ENCODE assay signal across 9 cellular contexts in the genomic region with DNA sequence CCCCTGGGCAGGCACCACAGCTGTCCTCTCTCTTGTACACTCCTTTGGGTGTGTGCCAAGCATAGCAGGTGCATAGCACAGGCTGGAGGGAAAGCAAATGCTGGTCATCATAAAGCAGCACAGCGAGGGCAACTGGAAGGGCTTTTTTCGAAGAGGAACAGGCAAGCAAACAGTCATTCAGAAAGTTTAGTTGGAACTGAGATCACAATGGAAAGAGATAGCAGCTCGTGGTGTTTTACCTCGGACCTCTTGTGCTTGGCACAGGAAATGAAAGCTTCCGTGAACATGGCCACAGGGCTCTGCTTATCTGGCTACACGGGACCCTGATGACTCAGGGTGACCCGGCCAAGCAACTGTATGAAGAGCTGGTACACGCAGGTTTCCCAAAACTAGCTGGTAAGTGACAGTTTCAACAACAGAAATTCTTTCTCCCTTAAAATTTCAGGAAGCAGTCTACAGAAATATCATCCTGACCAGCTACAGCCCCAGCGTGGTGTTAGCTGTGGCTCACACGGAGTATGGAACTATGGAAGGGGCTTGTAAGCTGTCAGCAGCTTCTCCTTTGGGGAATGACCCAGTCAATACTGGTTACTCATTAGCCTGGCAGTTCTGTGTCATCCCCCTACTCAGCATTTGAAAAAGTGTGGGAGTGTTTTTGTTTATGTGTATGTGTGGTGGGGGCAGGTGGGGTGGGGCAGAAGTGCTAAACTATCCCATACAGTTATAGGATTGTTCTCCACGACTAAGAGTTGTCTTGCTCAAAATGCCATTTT. TPM values are rescaled to one million over a fixed set of nuclear protein-coding genes. Genes with fewer than 3 reads are reported as not detected.
A peak's percentile ranks its signal among the peaks of the same experiment; 100 is the strongest.
DNase-seq lines count a peak whose midpoint lies in the region; ATAC-seq and TF ChIP-seq lines count a peak whose summit lies in the region.
"Had no signal": no experiment of that assay in that cellular context is flagged by ENCODE, and none has a peak within 500 bp of the region (broad histone marks: within the 10 kb centered on the region; RNA-seq: fewer than 3 reads in every experiment).

No MANE protein-coding gene starts in this region.

- peak; percentile 70 for DNase-seq in Calu3
- DNase-seq in activated T-helper 1 cell treated with anti-CD3 and anti-CD28 coated beads, Interleukin-12 subunit alpha, Interleukin-12 subunit beta, Interleukin-2, Interleukin-4 antibody, amounts not matched to agents 30 ng/mL and 10 ng/mL and 1 ng/mL, durations not matched to agents 14 hours and 24 hours and 36 hours (ENCODE audit: low spot score): peak; percentile 37
- DNase-seq in kidney glomerular epithelial cell (lab: John Stamatoyannopoulos, UW): peak; percentile 78
- peak; percentile 8 to 18 for DNase-seq in stimulated activated CD8-positive, alpha-beta memory T cell treated with anti-CD3 and anti-CD28 coated beads, Interleukin-15, amount 100 ng/mL, for 4 hours (ENCODE audit: low read depth in 2 of 2)
- DNase-seq in medulla oblongata (ENCODE audit: extremely low spot score): no peak

- peak; percentile 88 for ATAC-seq in GM19324 (IDR thresholded peaks at IDR 0.05; ENCODE audit: low FRiP score, unreplicated experiment)
- peak; percentile 94 for ATAC-seq in HG03439 (IDR thresholded peaks at IDR 0.05; ENCODE audit: unreplicated experiment)

- H3K4me2 ChIP-seq in OCI-LY1 (ENCODE audit: low read length): peak overlapping the region; percentile 70

- H3K36me3 ChIP-seq in OCI-LY1 (ENCODE audit: insufficient read depth, low read length): peaks cover 17% of the 10 kb centered on the region; the same call in 1 of the 2 replicates
- H3K36me3 ChIP-seq: ovary had no signal

- peak overlapping the region; percentile 59 for H3K9ac ChIP-seq in OCI-LY1 (ENCODE audit: low read length)

- BruUV-seq in Calu3 (replicated peaks; lab: Mats Ljungman, UMichigan): TSS peak; percentile 27

- H3F3A ChIP-seq in OCI-LY1 (ENCODE audit: insufficient read depth, low read length): no peaks in the 10 kb centered on the region

- intact Hi-C loops in Calu3 (cut with micrococcal nuclease; ENCODE audit: unreplicated experiment): loop anchor here (2.0 kb wide), 1 partner anchor 58 kb away; a partner anchor contains a TSS
- intact Hi-C loops in activated T-helper 1 cell treated with anti-CD3 and anti-CD28 coated beads, Interleukin-12 subunit alpha, Interleukin-12 subunit beta, Interleukin-2, Interleukin-4 antibody, amounts not matched to agents 30 ng/mL and 10 ng/mL and 1 ng/mL, durations not matched to agents 14 hours and 24 hours and 36 hours (cut with micrococcal nuclease): loop anchor here (1.0 to 10.0 kb wide), 11 partner anchors 9 to 876 kb away; a partner anchor contains a TSS

- peaks cover 42% of the 10 kb centered on the region for H3K4me1 Mint-ChIP-seq in Calu3 (ENCODE audit: low read depth, unreplicated experiment)
- peaks cover 36% of the 10 kb centered on the region for H3K4me1 Mint-ChIP-seq in activated T-helper 1 cell treated with anti-CD3 and anti-CD28 coated beads, Interleukin-12 subunit alpha, Interleukin-12 subunit beta, Interleukin-2, Interleukin-4 antibody, amounts not matched to agents 30 ng/mL and 10 ng/mL and 1 ng/mL, durations not matched to agents 14 hours and 24 hours and 36 hours (ENCODE audit: low read depth)

- H3K27me3 ChIP-seq in OCI-LY1 (ENCODE audit: insufficient read depth, low read length): no peaks in the 10 kb centered on the region
- H3K27me3 ChIP-seq: ovary had no signal

- peaks cover 11% of the 10 kb centered on the region for H3K36me3 Mint-ChIP-seq in Calu3 (ENCODE audit: insufficient read depth, unreplicated experiment)
- peaks cover 16% of the 10 kb centered on the region for H3K36me3 Mint-ChIP-seq in activated T-helper 1 cell treated with anti-CD3 and anti-CD28 coated beads, Interleukin-12 subunit alpha, Interleukin-12 subunit beta, Interleukin-2, Interleukin-4 antibody, amounts not matched to agents 30 ng/mL and 10 ng/mL and 1 ng/mL, durations not matched to agents 14 hours and 24 hours and 36 hours (ENCODE audit: low read depth)

- H3K27me3 Mint-ChIP-seq in Calu3 (ENCODE audit: unreplicated experiment): no peaks in the 10 kb centered on the region
- H3K27me3 Mint-ChIP-seq in activated T-helper 1 cell treated with anti-CD3 and anti-CD28 coated beads, Interleukin-12 subunit alpha, Interleukin-12 subunit beta, Interleukin-2, Interleukin-4 antibody, amounts not matched to agents 30 ng/mL and 10 ng/mL and 1 ng/mL, durations not matched to agents 14 hours and 24 hours and 36 hours (ENCODE audit: insufficient read depth): peaks cover 3% of the 10 kb centered on the region

- H2AFZ ChIP-seq in OCI-LY1 (ENCODE audit: low read length): peak overlapping the region; percentile 68

- H4K20me1 ChIP-seq in OCI-LY1 (ENCODE audit: insufficient read depth, low read length): no peaks in the 10 kb centered on the region

- peak overlapping the region; percentile 72 for H3K27ac Mint-ChIP-seq in Calu3 (ENCODE audit: unreplicated experiment)
- H3K27ac Mint-ChIP-seq in activated T-helper 1 cell treated with anti-CD3 and anti-CD28 coated beads, Interleukin-12 subunit alpha, Interleukin-12 subunit beta, Interleukin-2, Interleukin-4 antibody, amounts not matched to agents 30 ng/mL and 10 ng/mL and 1 ng/mL, durations not matched to agents 14 hours and 24 hours and 36 hours: peak overlapping the region; percentile 91

- H3K9me3 Mint-ChIP-seq in Calu3 (ENCODE audit: low read depth, unreplicated experiment): no peaks in the 10 kb centered on the region
- H3K9me3 Mint-ChIP-seq in activated T-helper 1 cell treated with anti-CD3 and anti-CD28 coated beads, Interleukin-12 subunit alpha, Interleukin-12 subunit beta, Interleukin-2, Interleukin-4 antibody, amounts not matched to agents 30 ng/mL and 10 ng/mL and 1 ng/mL, durations not matched to agents 14 hours and 24 hours and 36 hours: no peaks in the 10 kb centered on the region

- H3K9me3 ChIP-seq in OCI-LY1 (ENCODE audit: low read length): no peaks in the 10 kb centered on the region
- H3K9me3 ChIP-seq: ovary had no signal

- peaks cover 19% of the 10 kb centered on the region for H3K4me1 ChIP-seq in OCI-LY1 (ENCODE audit: insufficient read depth, low read length, severe bottlenecking)

- peak overlapping the region; percentile 66 for H3K4me3 Mint-ChIP-seq in Calu3 (ENCODE audit: low read depth, unreplicated experiment)
- peak overlapping the region; percentile 79 for H3K4me3 Mint-ChIP-seq in activated T-helper 1 cell treated with anti-CD3 and anti-CD28 coated beads, Interleukin-12 subunit alpha, Interleukin-12 subunit beta, Interleukin-2, Interleukin-4 antibody, amounts not matched to agents 30 ng/mL and 10 ng/mL and 1 ng/mL, durations not matched to agents 14 hours and 24 hours and 36 hours

- CTCF ChIA-PET in Calu3 (lab: Charles Lee): interaction anchor here (0.5 to 1.2 kb wide), 6 partner anchors 12 to 234 kb away, joined by 3 to 4 read pairs (median 4); no protein-coding TSS in a partner anchor

- TF ChIP-seq CTCF in Calu3 (IDR thresholded peaks at IDR 0.05; ENCODE audit: unreplicated experiment) (no peak), OCI-LY1 (IDR thresholded peaks at IDR 0.05; ENCODE audit: low read length) (no peak)

- H3K9me2 ChIP-seq in OCI-LY1 (ENCODE audit: low read depth, low read length): no peaks in the 10 kb centered on the region

- peak overlapping the region; percentile 53 for H3K4me3 ChIP-seq in OCI-LY1 (ENCODE audit: low read depth, low read length, poor library complexity, severe bottlenecking)
- H3K4me3 ChIP-seq: ovary had no signal

- H3K79me2 ChIP-seq in OCI-LY1 (ENCODE audit: insufficient read depth, low read length): no peaks in the 10 kb centered on the region

- H3K27ac ChIP-seq in OCI-LY1 (ENCODE audit: low read depth, low read length, poor library complexity, severe bottlenecking): peak overlapping the region; percentile 62
- H3K27ac ChIP-seq: ovary had no signal

RNA-seq across cellular contexts. Expression of a gene that starts 48.1 kb away (rescaled TPM):
- total RNA-seq in Calu3 (2022): 20.9 and 23.1 TPM in 2 replicates
- total RNA-seq in activated T-helper 1 cell treated with anti-CD3 and anti-CD28 coated beads, Interleukin-12 subunit alpha, Interleukin-12 subunit beta, Interleukin-2, Interleukin-4 antibody, amounts not matched to agents 30 ng/mL and 10 ng/mL and 1 ng/mL, durations not matched to agents 14 hours and 24 hours and 36 hours: 20.7 and 24.2 TPM in 2 replicates

RNA-seq across cellular contexts. Expression of a gene that starts 57.9 kb away (rescaled TPM):
- total RNA-seq in Calu3 (2022): 1.3 and 1.6 TPM in 2 replicates
- 0.18 and 0.22 TPM in 2 replicates for total RNA-seq in activated T-helper 1 cell treated with anti-CD3 and anti-CD28 coated beads, Interleukin-12 subunit alpha, Interleukin-12 subunit beta, Interleukin-2, Interleukin-4 antibody, amounts not matched to agents 30 ng/mL and 10 ng/mL and 1 ng/mL, durations not matched to agents 14 hours and 24 hours and 36 hours
